ENCODE assay signal across 1 cellular context in genomic region chr5:117252566-117252965, GRCh38.
TF ChIP-seq lines count a peak whose summit lies in the region.

No MANE protein-coding gene starts in this region.

TF ChIP-seq in GM23338, 12 proteins besides CTCF, POLR2A, EP300 and RAD21 (continued from another document):
- TF ChIP-seq REST (IDR thresholded peaks at IDR 0.05; ENCODE audit: unreplicated experiment) (no peak), STAT1 (IDR thresholded peaks at IDR 0.05; ENCODE audit: unreplicated experiment) (no peak), CREB1 (CRISPR knock-in tag; IDR thresholded peaks at IDR 0.05; ENCODE audit: low read depth) (no peak), POLR2AphosphoS5 (IDR thresholded peaks at IDR 0.05; ENCODE audit: low read depth) (no peak), ZNF331 (CRISPR knock-in tag; IDR thresholded peaks at IDR 0.05; ENCODE audit: low read depth) (no peak), EZH2phosphoT487 (IDR thresholded peaks at IDR 0.05; ENCODE audit: unreplicated experiment) (no peak)
